ENCODE assay signal across 10 cellular contexts in genomic region chr2:73174941-73175662, GRCh38. TPM values are rescaled to one million over a fixed set of nuclear protein-coding genes. Genes with fewer than 3 reads are reported as not detected.
DNase-seq lines count a peak whose midpoint lies in the region; ATAC-seq and TF ChIP-seq lines count a peak whose summit lies in the region.
"Had no signal": no experiment of that assay in that cellular context is flagged by ENCODE, and none has a peak within 500 bp of the region (broad histone marks: within the 10 kb centered on the region; RNA-seq: fewer than 3 reads in every experiment).

No MANE protein-coding gene starts in this region.

- peaks cover 66% of the 10 kb centered on the region for H3K27me3 Mint-ChIP-seq in stimulated activated naive CD8-positive, alpha-beta T cell treated with anti-CD3 and anti-CD28 coated beads, Interleukin-15, amount 100 ng/mL, for 72 hours
- H3K27me3 Mint-ChIP-seq in endodermal cell (ENCODE audit: insufficient read depth) = peaks cover 68% of the 10 kb centered on the region
- H3K27me3 Mint-ChIP-seq in nephron (ENCODE audit: low read depth) = peaks cover 81% of the 10 kb centered on the region

- no peaks in the 10 kb centered on the region for H3K36me3 ChIP-seq in endodermal cell (ENCODE audit: control insufficient read depth, insufficient read depth, low read length)

- H3K4me3 Mint-ChIP-seq in stimulated activated naive CD8-positive, alpha-beta T cell treated with anti-CD3 and anti-CD28 coated beads, Interleukin-15, amount 100 ng/mL, for 72 hours = peak overlapping the region; percentile 60 to 70
- H3K4me3 Mint-ChIP-seq in endodermal cell = peak overlapping the region; percentile 72
- H3K4me3 Mint-ChIP-seq in nephron = peak overlapping the region; percentile 31 to 61 (median 52)

- no peak overlapping the region for H3K9ac ChIP-seq in endodermal cell (ENCODE audit: extremely low read depth, low read length, poor library complexity, severe bottlenecking)

- H3K36me3 Mint-ChIP-seq in endodermal cell (ENCODE audit: low read depth) (no peaks in the 10 kb centered on the region), nephron (ENCODE audit: low read depth) (no peaks in the 10 kb centered on the region)
- H3K36me3 Mint-ChIP-seq: activated naive CD4-positive, alpha-beta T cell treated with anti-CD3 and anti-CD28 coated beads, Interleukin-2, amount 10 ng/mL, durations not matched to agents 7 days and 5 days had no signal

- H3K27ac ChIP-seq in endodermal cell (ENCODE audit: low read depth, low read length) = no peak overlapping the region

- peaks cover 60% of the 10 kb centered on the region for H3K27me3 ChIP-seq in endodermal cell (ENCODE audit: control insufficient read depth, insufficient read depth, low read length, poor library complexity, severe bottlenecking)

- H3K9me3 Mint-ChIP-seq in stimulated activated naive CD8-positive, alpha-beta T cell treated with anti-CD3 and anti-CD28 coated beads, Interleukin-15, amount 100 ng/mL, for 72 hours = no peaks in the 10 kb centered on the region
- no peaks in the 10 kb centered on the region for H3K9me3 Mint-ChIP-seq in endodermal cell
- H3K9me3 Mint-ChIP-seq in nephron = no peaks in the 10 kb centered on the region
- H3K9me3 Mint-ChIP-seq: activated naive CD4-positive, alpha-beta T cell treated with anti-CD3 and anti-CD28 coated beads, Interleukin-2, amount 10 ng/mL, durations not matched to agents 7 days and 5 days had no signal

- H3K4me1 Mint-ChIP-seq in stimulated activated naive CD8-positive, alpha-beta T cell treated with anti-CD3 and anti-CD28 coated beads, Interleukin-15, amount 100 ng/mL, for 72 hours = peaks cover 47% of the 10 kb centered on the region
- H3K4me1 Mint-ChIP-seq in endodermal cell (peaks cover 15% of the 10 kb centered on the region), nephron (peaks cover 13% of the 10 kb centered on the region)

- ATAC-seq in stimulated activated naive CD8-positive, alpha-beta T cell treated with anti-CD3 and anti-CD28 coated beads, Interleukin-15, amount 100 ng/mL, for 72 hours = no peak
- ATAC-seq in stimulated activated naive CD8-positive, alpha-beta T cell treated with anti-CD3 and anti-CD28 coated beads, Interleukin-15, Interleukin-2, amounts not matched to agents 100 U/mL and 50 U/mL, for 24 hours = no peak
- no peak for ATAC-seq in GM18858 (IDR thresholded peaks at IDR 0.05; ENCODE audit: unreplicated experiment)

- WGBS in endodermal cell (ENCODE audit: insufficient coverage in 1 of 2, insufficient read length in 1 of 2), 2 experiments = 13 to 27% methylated on average over 6 to 25 of the region's 25 CpGs

- H3K9me3 ChIP-seq in endodermal cell (ENCODE audit: control insufficient read depth, low read length) = no peaks in the 10 kb centered on the region

- peak overlapping the region; percentile 91 for H3K4me3 ChIP-seq in endodermal cell (ENCODE audit: low read length)

- no peak for DNase-seq in stimulated activated naive CD8-positive, alpha-beta T cell treated with anti-CD3 and anti-CD28 coated beads, Interleukin-15, amount 100 ng/mL, for 72 hours
- no peak for DNase-seq in stimulated activated naive CD8-positive, alpha-beta T cell treated with anti-CD3 and anti-CD28 coated beads, Interleukin-15, Interleukin-2, amounts not matched to agents 100 U/mL and 50 U/mL, for 24 hours
- no peak for DNase-seq in endodermal cell
- DNase-seq in NCI-H1417 (lab: John Stamatoyannopoulos, UW) = no peak
- no peak for DNase-seq in DMS153 (lab: John Stamatoyannopoulos, UW)
- no peak for DNase-seq in central memory CD4-positive, alpha-beta T cell

- H3K4me1 ChIP-seq in endodermal cell (ENCODE audit: control insufficient read depth, insufficient read depth, low read length) = no peaks in the 10 kb centered on the region

- H3K27ac Mint-ChIP-seq in stimulated activated naive CD8-positive, alpha-beta T cell treated with anti-CD3 and anti-CD28 coated beads, Interleukin-15, amount 100 ng/mL, for 72 hours = peak overlapping the region in 1 of 2 donors; percentile 35
- no peak overlapping the region for H3K27ac Mint-ChIP-seq in endodermal cell
- no peak overlapping the region for H3K27ac Mint-ChIP-seq in nephron
- H3K27ac Mint-ChIP-seq: activated naive CD4-positive, alpha-beta T cell treated with anti-CD3 and anti-CD28 coated beads, Interleukin-2, amount 10 ng/mL, durations not matched to agents 7 days and 5 days had no signal

- no peak for TF ChIP-seq CTCF in endodermal cell (conservative IDR thresholded peaks at IDR 0.05)
- TF ChIP-seq CTCF in nephron (IDR thresholded peaks at IDR 0.05; ENCODE audit: unreplicated experiment in 3 of 3) = no peak

RNA-seq across cellular contexts. Expression of gene NOTO, which starts 27.3 kb away (rescaled TPM):
- not detected for total RNA-seq in endodermal cell
- polyA plus RNA-seq in endodermal cell (2013, experiment 1 of 2) = not detected
- polyA plus RNA-seq in endodermal cell (2013, experiment 2 of 2) = not detected
- total RNA-seq: lung microvascular endothelial cell had no signal

RNA-seq across cellular contexts. Expression of gene SMYD5, which starts 38.9 kb away (rescaled TPM):
- 10 to 100 TPM; 34.9 to 35.4 TPM for total RNA-seq in endodermal cell
- polyA plus RNA-seq in endodermal cell (2013, experiment 1 of 2) = 29.5 TPM
- 25.7 TPM for polyA plus RNA-seq in endodermal cell (2013, experiment 2 of 2)

RNA-seq across cellular contexts. Expression of gene PRADC1, which starts 57.9 kb away (rescaled TPM):
- 10 to 100 TPM in 1 of 2 donors, 1 to 10 TPM in 1; 8.8 to 10.2 TPM for total RNA-seq in endodermal cell
- polyA plus RNA-seq in endodermal cell (2013, experiment 1 of 2) = 14.0 TPM
- polyA plus RNA-seq in endodermal cell (2013, experiment 2 of 2) = 13.9 TPM

RNA-seq across cellular contexts. Expression of gene CCT7, which starts 59.0 kb away (rescaled TPM):
- 100 to 1,000 TPM; 347 to 391 TPM for total RNA-seq in endodermal cell
- polyA plus RNA-seq in endodermal cell (2013, experiment 1 of 2) = 254 TPM
- polyA plus RNA-seq in endodermal cell (2013, experiment 2 of 2) = 232 TPM
